10 cellular contexts compared by ENCODE assay signal in genomic region chr2:20514596-20515269, GRCh38.
DNase-seq lines count a peak whose midpoint lies in the region; ATAC-seq and TF ChIP-seq lines count a peak whose summit lies in the region.
"Had no signal": no experiment of that assay in that cellular context is flagged by ENCODE, and none has a peak within 500 bp of the region (broad histone marks: within the 10 kb centered on the region; RNA-seq: fewer than 3 reads in every experiment).

No MANE protein-coding gene starts in this region.

- no peaks in the 10 kb centered on the region for H3K9me3 ChIP-seq in right lobe of liver
- H3K9me3 ChIP-seq: BE2C had no signal

- H3K4me1 ChIP-seq in right lobe of liver: no peaks in the 10 kb centered on the region

- no peak for TF ChIP-seq CTCF in right lobe of liver (IDR thresholded peaks at IDR 0.05)

- H3K27ac ChIP-seq in right lobe of liver: no peak overlapping the region

- H3K27me3 ChIP-seq in right lobe of liver: no peaks in the 10 kb centered on the region
- H3K27me3 ChIP-seq: BE2C had no signal

- WGBS in right lobe of liver (ENCODE audit: insufficient coverage, low coverage, low lambda C conversion rate, missing lambda C conversion rate): 84% methylated on average over 4 of the region's 8 CpGs

- no peak for TF ChIP-seq POLR2A in right lobe of liver (IDR thresholded peaks at IDR 0.05)

- no peak overlapping the region for H3K4me3 ChIP-seq in right lobe of liver

- DNase-seq in 8988T (peak; percentile 83), HT1080 (ENCODE audit: low read depth) (peak; percentile 97), dermis blood vessel endothelial cell (peak; percentile 97), right lobe of liver (no peak), DMS153 treated with DMSO at 0.1 percent for 48 hours (lab: John Stamatoyannopoulos, UW; ENCODE audit: unreplicated experiment) (no peak), UCSD-AML1 (lab: John Stamatoyannopoulos, UW; ENCODE audit: unreplicated experiment) (no peak)
- DNase-seq: BE2C, MV-4-11 had no signal

- ATAC-seq in right lobe of liver (peak in 3 of 4 donors; percentile 23 to 76 (median 44)), GM21367 (IDR thresholded peaks at IDR 0.05; ENCODE audit: unreplicated experiment) (no peak), GM19452 (IDR thresholded peaks at IDR 0.05; ENCODE audit: unreplicated experiment) (no peak)

- intact Hi-C loops in right lobe of liver (cut with DNase I): loop anchor here in 1 of 2 donors (10.0 kb wide), 1 partner anchor 50 kb away; no protein-coding TSS in a partner anchor

- H3K36me3 ChIP-seq in right lobe of liver: no peaks in the 10 kb centered on the region
- H3K36me3 ChIP-seq: BE2C had no signal

Comparison
In these comparisons a context has a peak if more than half of its experiments do, and no peak if none do; other contexts are left out.
1. DNase-seq: peak in 8988T (single experiment), HT1080 (single experiment) and dermis blood vessel endothelial cell (single experiment); none in right lobe of liver (0 of 3), DMS153 treated with DMSO at 0.1 percent for 48 hours (single experiment) and UCSD-AML1 (single experiment).
2. ATAC-seq: peak in right lobe of liver (3 of 4); none in GM21367 (single experiment) and GM19452 (single experiment).